ENCODE assay signal across 31 cellular contexts in genomic region chr22:50360578-50360977, GRCh38. TPM values are rescaled to one million over a fixed set of nuclear protein-coding genes. Genes with fewer than 3 reads are reported as not detected.
DNase-seq lines count a peak whose midpoint lies in the region; ATAC-seq lines count a peak whose summit lies in the region.
"Had no signal": no experiment of that assay in that cellular context is flagged by ENCODE, and none has a peak within 500 bp of the region (broad histone marks: within the 10 kb centered on the region; RNA-seq: fewer than 3 reads in every experiment).

No MANE protein-coding gene starts in this region.

- in situ Hi-C loops in KBM-7 (cut with MboI; ENCODE audit: low pct_unique_long_range_greater_than_20kb, low sequenced_read_pairs) = no loop called here

- peak overlapping the region; percentile 75 for H3K27ac Mint-ChIP-seq in activated T-cell treated with anti-CD3 and anti-CD28 coated beads, Interleukin-2, amount 50 U/mL, for 24 hours
- no peak overlapping the region for H3K27ac Mint-ChIP-seq in activated T-cell treated with anti-CD3 and anti-CD28 coated beads, Interleukin-2, amount 50 U/mL, for 72 hours
- H3K27ac Mint-ChIP-seq in activated CD8-positive, alpha-beta T cell treated with anti-CD3 and anti-CD28 coated beads, Interleukin-2, amount 10 ng/mL, durations not matched to agents 7 days and 5 days = peak overlapping the region; percentile 78
- H3K27ac Mint-ChIP-seq in stimulated activated effector memory CD8-positive, alpha-beta T cell treated with anti-CD3 and anti-CD28 coated beads, Interleukin-12 subunit alpha, Interleukin-12 subunit beta, amount 100 ng/mL, for 72 hours = peak overlapping the region; percentile 88
- H3K27ac Mint-ChIP-seq: nephron progenitor cell; stimulated activated naive B cell treated with anti-CD40 and anti-IgM and Interleukin-4, amounts not matched to agents 10 μg/mL and 1 μg/mL and 100 μg/mL, for 72 hours had no signal

- H3K36me3 Mint-ChIP-seq in activated T-cell treated with anti-CD3 and anti-CD28 coated beads, Interleukin-2, amount 50 U/mL, for 24 hours (ENCODE audit: low read depth) = peaks cover 63% of the 10 kb centered on the region
- H3K36me3 Mint-ChIP-seq in activated T-cell treated with anti-CD3 and anti-CD28 coated beads, Interleukin-2, amount 50 U/mL, for 72 hours (ENCODE audit: insufficient read depth in 2 of 2) = peaks cover 4 to 17% of the 10 kb centered on the region in 2 donors
- H3K36me3 Mint-ChIP-seq in activated CD8-positive, alpha-beta T cell treated with anti-CD3 and anti-CD28 coated beads, Interleukin-2, amount 10 ng/mL, durations not matched to agents 7 days and 5 days (ENCODE audit: low read depth) = peaks cover 44% of the 10 kb centered on the region
- H3K36me3 Mint-ChIP-seq in stimulated activated effector memory CD8-positive, alpha-beta T cell treated with anti-CD3 and anti-CD28 coated beads, Interleukin-12 subunit alpha, Interleukin-12 subunit beta, amount 100 ng/mL, for 72 hours = peaks cover 63% of the 10 kb centered on the region

- POLR2A ChIA-PET in activated CD8-positive, alpha-beta T cell treated with anti-CD3 and anti-CD28 coated beads, Interleukin-2, amount 10 ng/mL, durations not matched to agents 7 days and 5 days (lab: Charles Lee) = interaction anchor here (1.0 to 2.3 kb wide), 6 partner anchors 11 to 261 kb away, joined by 3 to 7 read pairs (median 6); partner anchors contain the start of gene SCO2

- no peak for ATAC-seq in activated T-cell treated with anti-CD3 and anti-CD28 coated beads, Interleukin-2, amount 50 U/mL, for 72 hours (replicated peaks in 1 of 2)
- no peak for ATAC-seq in activated CD8-positive, alpha-beta T cell treated with anti-CD3 and anti-CD28 coated beads, Interleukin-2, amount 10 ng/mL, durations not matched to agents 7 days and 5 days
- peak; percentile 94 for ATAC-seq in left ventricle myocardium superior
- peak; percentile 11 for ATAC-seq in stimulated activated effector memory CD8-positive, alpha-beta T cell treated with anti-CD3 and anti-CD28 coated beads, Interleukin-12 subunit alpha, Interleukin-12 subunit beta, amount 100 ng/mL, for 72 hours
- ATAC-seq: lower lobe of right lung; PC-3; stimulated activated naive B cell treated with anti-CD40 and anti-IgM and Interleukin-4, amounts not matched to agents 10 μg/mL and 1 μg/mL and 100 μg/mL, for 72 hours had no signal

- CTCF ChIA-PET in activated CD8-positive, alpha-beta T cell treated with anti-CD3 and anti-CD28 coated beads, Interleukin-2, amount 10 ng/mL, durations not matched to agents 7 days and 5 days (lab: Charles Lee) = interaction anchor here (0.6 to 3.0 kb wide), 11 partner anchors 9 to 261 kb away, joined by 3 to 20 read pairs (median 3); partner anchors contain the start of gene SCO2

- H3K9me3 Mint-ChIP-seq in activated T-cell treated with anti-CD3 and anti-CD28 coated beads, Interleukin-2, amount 50 U/mL, for 24 hours = no peaks in the 10 kb centered on the region
- no peaks in the 10 kb centered on the region for H3K9me3 Mint-ChIP-seq in activated T-cell treated with anti-CD3 and anti-CD28 coated beads, Interleukin-2, amount 50 U/mL, for 72 hours
- no peaks in the 10 kb centered on the region for H3K9me3 Mint-ChIP-seq in activated CD8-positive, alpha-beta T cell treated with anti-CD3 and anti-CD28 coated beads, Interleukin-2, amount 10 ng/mL, durations not matched to agents 7 days and 5 days (ENCODE audit: insufficient read depth)
- H3K9me3 Mint-ChIP-seq in stimulated activated effector memory CD8-positive, alpha-beta T cell treated with anti-CD3 and anti-CD28 coated beads, Interleukin-12 subunit alpha, Interleukin-12 subunit beta, amount 100 ng/mL, for 72 hours = no peaks in the 10 kb centered on the region
- H3K9me3 Mint-ChIP-seq: activated naive CD4-positive, alpha-beta T cell treated with anti-CD3 and anti-CD28 coated beads, Interleukin-2, amount 50 U/mL, for 72 hours; activated T-helper 1 cell treated with anti-CD3 and anti-CD28 coated beads, Interleukin-12 subunit alpha, Interleukin-12 subunit beta, Interleukin-2, Interleukin-4 antibody, amounts not matched to agents 30 ng/mL and 10 ng/mL and 1 ng/mL, durations not matched to agents 14 hours and 24 hours and 36 hours; stimulated activated naive B cell treated with anti-CD40 and anti-IgM and Interleukin-4, amounts not matched to agents 10 μg/mL and 1 μg/mL and 100 μg/mL, for 72 hours had no signal

- no peak overlapping the region for H3K4me3 Mint-ChIP-seq in activated T-cell treated with anti-CD3 and anti-CD28 coated beads, Interleukin-2, amount 50 U/mL, for 24 hours
- peak overlapping the region in 1 of 2 donors; percentile 88 for H3K4me3 Mint-ChIP-seq in activated T-cell treated with anti-CD3 and anti-CD28 coated beads, Interleukin-2, amount 50 U/mL, for 72 hours
- H3K4me3 Mint-ChIP-seq in activated CD8-positive, alpha-beta T cell treated with anti-CD3 and anti-CD28 coated beads, Interleukin-2, amount 10 ng/mL, durations not matched to agents 7 days and 5 days = no peak overlapping the region
- peak overlapping the region; percentile 73 for H3K4me3 Mint-ChIP-seq in stimulated activated effector memory CD8-positive, alpha-beta T cell treated with anti-CD3 and anti-CD28 coated beads, Interleukin-12 subunit alpha, Interleukin-12 subunit beta, amount 100 ng/mL, for 72 hours
- H3K4me3 Mint-ChIP-seq: activated T-helper 1 cell treated with anti-CD3 and anti-CD28 coated beads, Interleukin-12 subunit alpha, Interleukin-12 subunit beta, Interleukin-2, Interleukin-4 antibody, amounts not matched to agents 30 ng/mL and 10 ng/mL and 1 ng/mL, durations not matched to agents 14 hours and 24 hours and 36 hours; HFFc6; nephron progenitor cell; stimulated activated naive B cell treated with anti-CD40 and anti-IgM and Interleukin-4, amounts not matched to agents 10 μg/mL and 1 μg/mL and 100 μg/mL, for 72 hours had no signal

- intact Hi-C loops in left ventricle myocardium superior (cut with micrococcal nuclease) = no loop called here

- no peak for DNase-seq in activated T-cell treated with anti-CD3 and anti-CD28 coated beads, Interleukin-2, amount 50 U/mL, for 24 hours
- no peak for DNase-seq in activated T-cell treated with anti-CD3 and anti-CD28 coated beads, Interleukin-2, amount 50 U/mL, for 72 hours
- no peak for DNase-seq in activated CD8-positive, alpha-beta T cell treated with anti-CD3 and anti-CD28 coated beads, Interleukin-2, amount 10 ng/mL, durations not matched to agents 7 days and 5 days
- DNase-seq in left ventricle myocardium superior (peak; percentile 35), HuH-7 (ENCODE audit: low spot score) (no peak), 8988T (no peak), KBM-7 (no peak)
- DNase-seq in stimulated activated effector memory CD8-positive, alpha-beta T cell treated with anti-CD3 and anti-CD28 coated beads, Interleukin-12 subunit alpha, Interleukin-12 subunit beta, amount 100 ng/mL, for 72 hours (ENCODE audit: low spot score in 2 of 2) = no peak
- DNase-seq: activated CD4-positive, alpha-beta T cell treated with anti-CD3 and anti-CD28 coated beads for 48 hours; CD4-positive, alpha-beta memory T cell; central memory CD4-positive, alpha-beta T cell; DMS 273 treated with DMSO at 0.1 percent for 48 hours; EL; GOT3; HFFc6; lower lobe of right lung; NCI-H1105 treated with DMSO at 0.1 percent for 48 hours; NCI-H2029; NCI-H526; nephron progenitor cell; NK-92 treated with Interleukin-12 subunit alpha and Interleukin-12 subunit beta, amount 100 ng/mL, for 24 hours; ovary; PC-3; retina; stimulated activated CD4-positive, alpha-beta T cell treated with anti-CD3 and anti-CD28 coated beads, Interleukin-12 subunit alpha, Interleukin-12 subunit beta, amount 100 ng/mL, for 4 hours; stimulated activated CD4-positive, alpha-beta T cell treated with anti-CD3 and anti-CD28 coated beads, Interleukin-4, amount 100 ng/mL, for 1 hour; stimulated activated naive B cell treated with anti-CD40 and anti-IgM and Interleukin-4, amounts not matched to agents 10 μg/mL and 1 μg/mL and 100 μg/mL, for 72 hours; uterus; WERI-Rb-1 had no signal

- H3K27me3 Mint-ChIP-seq in activated T-cell treated with anti-CD3 and anti-CD28 coated beads, Interleukin-2, amount 50 U/mL, for 24 hours = no peaks in the 10 kb centered on the region
- no peaks in the 10 kb centered on the region for H3K27me3 Mint-ChIP-seq in activated T-cell treated with anti-CD3 and anti-CD28 coated beads, Interleukin-2, amount 50 U/mL, for 72 hours (ENCODE audit: low read depth)
- H3K27me3 Mint-ChIP-seq in activated CD8-positive, alpha-beta T cell treated with anti-CD3 and anti-CD28 coated beads, Interleukin-2, amount 10 ng/mL, durations not matched to agents 7 days and 5 days (ENCODE audit: low read depth) = no peaks in the 10 kb centered on the region
- H3K27me3 Mint-ChIP-seq: CD4-positive, alpha-beta memory T cell; stimulated activated naive B cell treated with anti-CD40 and anti-IgM and Interleukin-4, amounts not matched to agents 10 μg/mL and 1 μg/mL and 100 μg/mL, for 72 hours had no signal

- peaks cover 55% of the 10 kb centered on the region for H3K4me1 Mint-ChIP-seq in activated T-cell treated with anti-CD3 and anti-CD28 coated beads, Interleukin-2, amount 50 U/mL, for 24 hours (ENCODE audit: low read depth)
- peaks cover 62% of the 10 kb centered on the region for H3K4me1 Mint-ChIP-seq in activated T-cell treated with anti-CD3 and anti-CD28 coated beads, Interleukin-2, amount 50 U/mL, for 72 hours (ENCODE audit: low read depth)
- H3K4me1 Mint-ChIP-seq in activated CD8-positive, alpha-beta T cell treated with anti-CD3 and anti-CD28 coated beads, Interleukin-2, amount 10 ng/mL, durations not matched to agents 7 days and 5 days (ENCODE audit: low read depth) = peaks cover 47% of the 10 kb centered on the region
- H3K4me1 Mint-ChIP-seq in stimulated activated effector memory CD8-positive, alpha-beta T cell treated with anti-CD3 and anti-CD28 coated beads, Interleukin-12 subunit alpha, Interleukin-12 subunit beta, amount 100 ng/mL, for 72 hours = peaks cover 48% of the 10 kb centered on the region

RNA-seq across cellular contexts. Expression of gene PPP6R2, which starts 17.5 kb away (rescaled TPM):
- 10 to 100 TPM; 45.6 to 51.3 TPM for total RNA-seq in activated T-cell treated with anti-CD3 and anti-CD28 coated beads, Interleukin-2, amount 50 U/mL, for 72 hours
- 10 to 100 TPM; 62.1 to 64.9 TPM for total RNA-seq in activated CD8-positive, alpha-beta T cell treated with anti-CD3 and anti-CD28 coated beads, Interleukin-2, amount 10 ng/mL, durations not matched to agents 7 days and 5 days
- 44.3 TPM for total RNA-seq in left ventricle myocardium superior

RNA-seq across cellular contexts. Expression of gene DENND6B, which starts 33.8 kb away (rescaled TPM):
- 1 to 10 TPM; 6.4 to 8.5 TPM for total RNA-seq in activated T-cell treated with anti-CD3 and anti-CD28 coated beads, Interleukin-2, amount 50 U/mL, for 72 hours
- 1 to 10 TPM; 6.0 to 7.0 TPM for total RNA-seq in activated CD8-positive, alpha-beta T cell treated with anti-CD3 and anti-CD28 coated beads, Interleukin-2, amount 10 ng/mL, durations not matched to agents 7 days and 5 days
- total RNA-seq in left ventricle myocardium superior = 1.4 TPM

RNA-seq across cellular contexts. Expression of gene PLXNB2, which starts 53.1 kb away (rescaled TPM):
- 10 to 100 TPM; 30.2 to 34.0 TPM for total RNA-seq in activated T-cell treated with anti-CD3 and anti-CD28 coated beads, Interleukin-2, amount 50 U/mL, for 72 hours
- total RNA-seq in activated CD8-positive, alpha-beta T cell treated with anti-CD3 and anti-CD28 coated beads, Interleukin-2, amount 10 ng/mL, durations not matched to agents 7 days and 5 days = 10 to 100 TPM; 48.4 to 49.9 TPM
- total RNA-seq in left ventricle myocardium superior = 81.7 TPM

Comparison
In these comparisons a context has a peak if more than half of its experiments do, and no peak if none do; other contexts are left out.
1. ATAC-seq: peak in left ventricle myocardium superior (single experiment) and stimulated activated effector memory CD8-positive, alpha-beta T cell treated with anti-CD3 and anti-CD28 coated beads, Interleukin-12 subunit alpha, Interleukin-12 subunit beta, amount 100 ng/mL, for 72 hours (single experiment); none in activated T-cell treated with anti-CD3 and anti-CD28 coated beads, Interleukin-2, amount 50 U/mL, for 72 hours (0 of 2) and activated CD8-positive, alpha-beta T cell treated with anti-CD3 and anti-CD28 coated beads, Interleukin-2, amount 10 ng/mL, durations not matched to agents 7 days and 5 days (single experiment).